In the genomic region with DNA sequence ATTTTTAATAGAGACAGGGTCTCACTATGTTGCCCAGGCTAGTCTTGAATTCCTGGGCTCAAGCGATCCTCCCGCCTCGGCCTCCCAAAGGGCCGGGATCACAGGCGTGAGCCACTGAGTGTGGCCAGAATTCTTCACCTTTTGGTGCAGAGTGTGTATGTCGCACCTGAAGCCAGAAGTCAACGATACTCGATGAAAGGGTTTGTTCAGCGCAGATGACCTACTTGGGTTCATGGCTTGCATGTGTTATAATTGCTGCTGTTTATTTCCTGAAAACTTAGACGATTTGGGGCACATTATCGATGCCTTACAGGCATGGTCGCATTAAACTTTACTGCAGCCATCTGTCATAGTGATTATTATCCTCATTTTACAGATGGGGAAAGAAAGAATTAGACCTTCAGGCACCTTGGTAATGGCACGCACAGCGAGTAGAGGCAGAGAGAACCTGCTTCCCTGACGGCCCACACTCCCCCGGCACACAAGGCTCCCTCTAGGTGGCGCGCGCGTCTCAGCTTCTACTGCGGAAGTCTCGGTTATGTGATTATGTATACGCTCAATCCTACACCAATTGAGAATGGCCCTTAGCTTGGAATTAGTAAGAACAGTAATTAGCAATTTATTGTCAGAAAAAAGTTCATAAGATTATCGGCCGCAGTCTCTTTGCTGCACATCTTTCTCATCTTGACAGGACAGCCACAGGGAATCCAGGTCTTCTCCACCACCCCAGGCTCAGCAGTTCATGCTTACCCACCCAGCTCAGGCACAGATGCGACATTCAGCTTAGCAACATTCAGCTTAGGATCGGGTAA, we compare ENCODE assay signal across 1 cellular context.
TF ChIP-seq lines count a peak whose summit lies in the region.

No MANE protein-coding gene starts in this region.

TF ChIP-seq in HepG2, 621 proteins besides CTCF, POLR2A, EP300 and RAD21 (continued from another document and continues in another):
- TF ChIP-seq, protein P1, sequence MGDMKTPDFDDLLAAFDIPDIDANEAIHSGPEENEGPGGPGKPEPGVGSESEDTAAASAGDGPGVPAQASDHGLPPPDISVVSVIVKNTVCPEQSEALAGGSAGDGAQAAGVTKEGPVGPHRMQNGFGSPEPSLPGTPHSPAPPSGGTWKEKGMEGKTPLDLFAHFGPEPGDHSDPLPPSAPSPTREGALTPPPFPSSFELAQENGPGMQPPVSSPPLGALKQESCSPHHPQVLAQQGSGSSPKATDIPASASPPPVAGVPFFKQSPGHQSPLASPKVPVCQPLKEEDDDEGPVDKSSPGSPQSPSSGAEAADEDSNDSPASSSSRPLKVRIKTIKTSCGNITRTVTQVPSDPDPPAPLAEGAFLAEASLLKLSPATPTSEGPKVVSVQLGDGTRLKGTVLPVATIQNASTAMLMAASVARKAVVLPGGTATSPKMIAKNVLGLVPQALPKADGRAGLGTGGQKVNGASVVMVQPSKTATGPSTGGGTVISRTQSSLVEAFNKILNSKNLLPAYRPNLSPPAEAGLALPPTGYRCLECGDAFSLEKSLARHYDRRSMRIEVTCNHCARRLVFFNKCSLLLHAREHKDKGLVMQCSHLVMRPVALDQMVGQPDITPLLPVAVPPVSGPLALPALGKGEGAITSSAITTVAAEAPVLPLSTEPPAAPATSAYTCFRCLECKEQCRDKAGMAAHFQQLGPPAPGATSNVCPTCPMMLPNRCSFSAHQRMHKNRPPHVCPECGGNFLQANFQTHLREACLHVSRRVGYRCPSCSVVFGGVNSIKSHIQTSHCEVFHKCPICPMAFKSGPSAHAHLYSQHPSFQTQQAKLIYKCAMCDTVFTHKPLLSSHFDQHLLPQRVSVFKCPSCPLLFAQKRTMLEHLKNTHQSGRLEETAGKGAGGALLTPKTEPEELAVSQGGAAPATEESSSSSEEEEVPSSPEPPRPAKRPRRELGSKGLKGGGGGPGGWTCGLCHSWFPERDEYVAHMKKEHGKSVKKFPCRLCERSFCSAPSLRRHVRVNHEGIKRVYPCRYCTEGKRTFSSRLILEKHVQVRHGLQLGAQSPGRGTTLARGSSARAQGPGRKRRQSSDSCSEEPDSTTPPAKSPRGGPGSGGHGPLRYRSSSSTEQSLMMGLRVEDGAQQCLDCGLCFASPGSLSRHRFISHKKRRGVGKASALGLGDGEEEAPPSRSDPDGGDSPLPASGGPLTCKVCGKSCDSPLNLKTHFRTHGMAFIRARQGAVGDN (CRISPR knock-in tag; IDR thresholded peaks at IDR 0.05), result peak; percentile 67
- peak; percentile 65; the same call in 1 of the 2 replicates for TF ChIP-seq ZMYM3 (CRISPR knock-in tag; IDR thresholded peaks at IDR 0.05)
- TF ChIP-seq ZNF343 (CRISPR knock-in tag; IDR thresholded peaks at IDR 0.05), result no peak
- TF ChIP-seq, protein P2, sequence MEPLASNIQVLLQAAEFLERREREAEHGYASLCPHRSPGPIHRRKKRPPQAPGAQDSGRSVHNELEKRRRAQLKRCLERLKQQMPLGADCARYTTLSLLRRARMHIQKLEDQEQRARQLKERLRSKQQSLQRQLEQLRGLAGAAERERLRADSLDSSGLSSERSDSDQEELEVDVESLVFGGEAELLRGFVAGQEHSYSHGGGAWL (CRISPR knock-in tag; IDR thresholded peaks at IDR 0.05), result peak; percentile 17; the same call in 1 of the 2 replicates
- TF ChIP-seq, protein P3, sequence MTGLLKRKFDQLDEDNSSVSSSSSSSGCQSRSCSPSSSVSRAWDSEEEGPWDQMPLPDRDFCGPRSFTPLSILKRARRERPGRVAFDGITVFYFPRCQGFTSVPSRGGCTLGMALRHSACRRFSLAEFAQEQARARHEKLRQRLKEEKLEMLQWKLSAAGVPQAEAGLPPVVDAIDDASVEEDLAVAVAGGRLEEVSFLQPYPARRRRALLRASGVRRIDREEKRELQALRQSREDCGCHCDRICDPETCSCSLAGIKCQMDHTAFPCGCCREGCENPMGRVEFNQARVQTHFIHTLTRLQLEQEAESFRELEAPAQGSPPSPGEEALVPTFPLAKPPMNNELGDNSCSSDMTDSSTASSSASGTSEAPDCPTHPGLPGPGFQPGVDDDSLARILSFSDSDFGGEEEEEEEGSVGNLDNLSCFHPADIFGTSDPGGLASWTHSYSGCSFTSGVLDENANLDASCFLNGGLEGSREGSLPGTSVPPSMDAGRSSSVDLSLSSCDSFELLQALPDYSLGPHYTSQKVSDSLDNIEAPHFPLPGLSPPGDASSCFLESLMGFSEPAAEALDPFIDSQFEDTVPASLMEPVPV (CRISPR knock-in tag; IDR thresholded peaks at IDR 0.05), result peak; percentile 63; the same call in 1 of the 2 replicates
- peak; percentile 59; the same call in 1 of the 2 replicates for TF ChIP-seq KDM5B (CRISPR knock-in tag; IDR thresholded peaks at IDR 0.05; ENCODE audit: borderline replicate concordance)
- TF ChIP-seq HDAC1 (CRISPR knock-in tag; IDR thresholded peaks at IDR 0.05), result 0 out of 2 replicates have a peak, but pooled peaks have one; percentile 34
- TF ChIP-seq, protein P4, sequence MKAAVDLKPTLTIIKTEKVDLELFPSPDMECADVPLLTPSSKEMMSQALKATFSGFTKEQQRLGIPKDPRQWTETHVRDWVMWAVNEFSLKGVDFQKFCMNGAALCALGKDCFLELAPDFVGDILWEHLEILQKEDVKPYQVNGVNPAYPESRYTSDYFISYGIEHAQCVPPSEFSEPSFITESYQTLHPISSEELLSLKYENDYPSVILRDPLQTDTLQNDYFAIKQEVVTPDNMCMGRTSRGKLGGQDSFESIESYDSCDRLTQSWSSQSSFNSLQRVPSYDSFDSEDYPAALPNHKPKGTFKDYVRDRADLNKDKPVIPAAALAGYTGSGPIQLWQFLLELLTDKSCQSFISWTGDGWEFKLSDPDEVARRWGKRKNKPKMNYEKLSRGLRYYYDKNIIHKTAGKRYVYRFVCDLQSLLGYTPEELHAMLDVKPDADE (CRISPR knock-in tag; IDR thresholded peaks at IDR 0.05), result no peak
- peak; percentile 40 for TF ChIP-seq CBX1 (IDR thresholded peaks at IDR 0.05; ENCODE audit: low read depth)
- TF ChIP-seq ZNF501 (CRISPR knock-in tag; IDR thresholded peaks at IDR 0.05), result peak; percentile 69
- TF ChIP-seq, protein P5, sequence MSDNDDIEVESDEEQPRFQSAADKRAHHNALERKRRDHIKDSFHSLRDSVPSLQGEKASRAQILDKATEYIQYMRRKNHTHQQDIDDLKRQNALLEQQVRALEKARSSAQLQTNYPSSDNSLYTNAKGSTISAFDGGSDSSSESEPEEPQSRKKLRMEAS (IDR thresholded peaks at IDR 0.05), result peak; percentile 75; the same call in 1 of the 2 replicates
- peak; percentile 56; the same call in 1 of the 2 replicates for TF ChIP-seq ZNF891 (CRISPR knock-in tag; IDR thresholded peaks at IDR 0.05)
- TF ChIP-seq, protein P6, sequence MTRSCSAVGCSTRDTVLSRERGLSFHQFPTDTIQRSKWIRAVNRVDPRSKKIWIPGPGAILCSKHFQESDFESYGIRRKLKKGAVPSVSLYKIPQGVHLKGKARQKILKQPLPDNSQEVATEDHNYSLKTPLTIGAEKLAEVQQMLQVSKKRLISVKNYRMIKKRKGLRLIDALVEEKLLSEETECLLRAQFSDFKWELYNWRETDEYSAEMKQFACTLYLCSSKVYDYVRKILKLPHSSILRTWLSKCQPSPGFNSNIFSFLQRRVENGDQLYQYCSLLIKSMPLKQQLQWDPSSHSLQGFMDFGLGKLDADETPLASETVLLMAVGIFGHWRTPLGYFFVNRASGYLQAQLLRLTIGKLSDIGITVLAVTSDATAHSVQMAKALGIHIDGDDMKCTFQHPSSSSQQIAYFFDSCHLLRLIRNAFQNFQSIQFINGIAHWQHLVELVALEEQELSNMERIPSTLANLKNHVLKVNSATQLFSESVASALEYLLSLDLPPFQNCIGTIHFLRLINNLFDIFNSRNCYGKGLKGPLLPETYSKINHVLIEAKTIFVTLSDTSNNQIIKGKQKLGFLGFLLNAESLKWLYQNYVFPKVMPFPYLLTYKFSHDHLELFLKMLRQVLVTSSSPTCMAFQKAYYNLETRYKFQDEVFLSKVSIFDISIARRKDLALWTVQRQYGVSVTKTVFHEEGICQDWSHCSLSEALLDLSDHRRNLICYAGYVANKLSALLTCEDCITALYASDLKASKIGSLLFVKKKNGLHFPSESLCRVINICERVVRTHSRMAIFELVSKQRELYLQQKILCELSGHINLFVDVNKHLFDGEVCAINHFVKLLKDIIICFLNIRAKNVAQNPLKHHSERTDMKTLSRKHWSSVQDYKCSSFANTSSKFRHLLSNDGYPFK (CRISPR knock-in tag; IDR thresholded peaks at IDR 0.05; ENCODE audit: borderline replicate concordance), result peak; percentile 70; the same call in 1 of the 2 replicates
- peak; percentile 89 for TF ChIP-seq ZNF121 (CRISPR knock-in tag; IDR thresholded peaks at IDR 0.05)
- TF ChIP-seq, protein P7, sequence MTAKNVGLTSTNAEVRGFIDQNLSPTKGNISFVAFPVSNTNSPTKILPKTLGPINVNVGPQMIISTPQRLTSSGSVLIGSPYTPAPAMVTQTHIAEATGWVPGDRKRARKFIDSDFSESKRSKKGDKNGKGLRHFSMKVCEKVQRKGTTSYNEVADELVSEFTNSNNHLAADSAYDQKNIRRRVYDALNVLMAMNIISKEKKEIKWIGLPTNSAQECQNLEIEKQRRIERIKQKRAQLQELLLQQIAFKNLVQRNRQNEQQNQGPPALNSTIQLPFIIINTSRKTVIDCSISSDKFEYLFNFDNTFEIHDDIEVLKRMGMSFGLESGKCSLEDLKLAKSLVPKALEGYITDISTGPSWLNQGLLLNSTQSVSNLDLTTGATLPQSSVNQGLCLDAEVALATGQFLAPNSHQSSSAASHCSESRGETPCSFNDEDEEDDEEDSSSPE (CRISPR knock-in tag; IDR thresholded peaks at IDR 0.05), result 0 out of 2 replicates have a peak, but pooled peaks have one; percentile 29
- peak; percentile 49; the same call in 1 of the 2 replicates for TF ChIP-seq HDAC2 (CRISPR knock-in tag; IDR thresholded peaks at IDR 0.05)
- TF ChIP-seq, protein P8, sequence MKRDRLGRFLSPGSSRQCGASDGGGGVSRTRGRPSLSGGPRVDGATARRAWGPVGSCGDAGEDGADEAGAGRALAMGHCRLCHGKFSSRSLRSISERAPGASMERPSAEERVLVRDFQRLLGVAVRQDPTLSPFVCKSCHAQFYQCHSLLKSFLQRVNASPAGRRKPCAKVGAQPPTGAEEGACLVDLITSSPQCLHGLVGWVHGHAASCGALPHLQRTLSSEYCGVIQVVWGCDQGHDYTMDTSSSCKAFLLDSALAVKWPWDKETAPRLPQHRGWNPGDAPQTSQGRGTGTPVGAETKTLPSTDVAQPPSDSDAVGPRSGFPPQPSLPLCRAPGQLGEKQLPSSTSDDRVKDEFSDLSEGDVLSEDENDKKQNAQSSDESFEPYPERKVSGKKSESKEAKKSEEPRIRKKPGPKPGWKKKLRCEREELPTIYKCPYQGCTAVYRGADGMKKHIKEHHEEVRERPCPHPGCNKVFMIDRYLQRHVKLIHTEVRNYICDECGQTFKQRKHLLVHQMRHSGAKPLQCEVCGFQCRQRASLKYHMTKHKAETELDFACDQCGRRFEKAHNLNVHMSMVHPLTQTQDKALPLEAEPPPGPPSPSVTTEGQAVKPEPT (CRISPR knock-in tag; IDR thresholded peaks at IDR 0.05; ENCODE audit: low read depth), result 0 out of 2 replicates have a peak, but pooled peaks have one; percentile 48
- TF ChIP-seq SP1 (IDR thresholded peaks at IDR 0.05), result no peak
- peak; percentile 63 for TF ChIP-seq SP1 (CRISPR knock-in tag; IDR thresholded peaks at IDR 0.05)
- TF ChIP-seq ZNF383 (CRISPR knock-in tag; IDR thresholded peaks at IDR 0.05; ENCODE audit: borderline replicate concordance), result no peak
- TF ChIP-seq, protein P9, sequence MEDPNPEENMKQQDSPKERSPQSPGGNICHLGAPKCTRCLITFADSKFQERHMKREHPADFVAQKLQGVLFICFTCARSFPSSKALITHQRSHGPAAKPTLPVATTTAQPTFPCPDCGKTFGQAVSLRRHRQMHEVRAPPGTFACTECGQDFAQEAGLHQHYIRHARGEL (CRISPR knock-in tag; IDR thresholded peaks at IDR 0.05), result 0 out of 2 replicates have a peak, but pooled peaks have one; percentile 55
- TF ChIP-seq KLF6 (CRISPR knock-in tag; IDR thresholded peaks at IDR 0.05), result 0 out of 2 replicates have a peak, but pooled peaks have one; percentile 21
- TF ChIP-seq, protein P10, sequence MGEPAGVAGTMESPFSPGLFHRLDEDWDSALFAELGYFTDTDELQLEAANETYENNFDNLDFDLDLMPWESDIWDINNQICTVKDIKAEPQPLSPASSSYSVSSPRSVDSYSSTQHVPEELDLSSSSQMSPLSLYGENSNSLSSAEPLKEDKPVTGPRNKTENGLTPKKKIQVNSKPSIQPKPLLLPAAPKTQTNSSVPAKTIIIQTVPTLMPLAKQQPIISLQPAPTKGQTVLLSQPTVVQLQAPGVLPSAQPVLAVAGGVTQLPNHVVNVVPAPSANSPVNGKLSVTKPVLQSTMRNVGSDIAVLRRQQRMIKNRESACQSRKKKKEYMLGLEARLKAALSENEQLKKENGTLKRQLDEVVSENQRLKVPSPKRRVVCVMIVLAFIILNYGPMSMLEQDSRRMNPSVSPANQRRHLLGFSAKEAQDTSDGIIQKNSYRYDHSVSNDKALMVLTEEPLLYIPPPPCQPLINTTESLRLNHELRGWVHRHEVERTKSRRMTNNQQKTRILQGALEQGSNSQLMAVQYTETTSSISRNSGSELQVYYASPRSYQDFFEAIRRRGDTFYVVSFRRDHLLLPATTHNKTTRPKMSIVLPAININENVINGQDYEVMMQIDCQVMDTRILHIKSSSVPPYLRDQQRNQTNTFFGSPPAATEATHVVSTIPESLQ (CRISPR knock-in tag; conservative IDR thresholded peaks at IDR 0.05), result no peak
- TF ChIP-seq ZBTB38 (CRISPR knock-in tag; IDR thresholded peaks at IDR 0.05), result peak; percentile 68; the same call in 1 of the 2 replicates
- 0 out of 2 replicates have a peak, but pooled peaks have one; percentile 24 for TF ChIP-seq FOSL2 (CRISPR knock-in tag; IDR thresholded peaks at IDR 0.05)
- peak; percentile 21; the same call in 1 of the 2 replicates for TF ChIP-seq ZNF33B (CRISPR knock-in tag; IDR thresholded peaks at IDR 0.05)
- TF ChIP-seq YEATS4 (CRISPR knock-in tag; IDR thresholded peaks at IDR 0.05; ENCODE audit: borderline replicate concordance), result no peak
- TF ChIP-seq, protein P11, sequence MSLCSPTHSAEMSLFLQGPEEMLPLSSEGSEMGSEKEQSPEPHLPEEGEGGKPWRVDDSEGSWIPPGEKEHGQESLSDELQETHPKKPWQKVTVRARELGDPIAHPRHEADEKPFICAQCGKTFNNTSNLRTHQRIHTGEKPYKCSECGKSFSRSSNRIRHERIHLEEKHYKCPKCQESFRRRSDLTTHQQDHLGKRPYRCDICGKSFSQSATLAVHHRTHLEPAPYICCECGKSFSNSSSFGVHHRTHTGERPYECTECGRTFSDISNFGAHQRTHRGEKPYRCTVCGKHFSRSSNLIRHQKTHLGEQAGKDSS (CRISPR knock-in tag; IDR thresholded peaks at IDR 0.05; ENCODE audit: borderline replicate concordance, low read depth), result peak; percentile 38; the same call in 1 of the 2 replicates
- TF ChIP-seq, protein P12, sequence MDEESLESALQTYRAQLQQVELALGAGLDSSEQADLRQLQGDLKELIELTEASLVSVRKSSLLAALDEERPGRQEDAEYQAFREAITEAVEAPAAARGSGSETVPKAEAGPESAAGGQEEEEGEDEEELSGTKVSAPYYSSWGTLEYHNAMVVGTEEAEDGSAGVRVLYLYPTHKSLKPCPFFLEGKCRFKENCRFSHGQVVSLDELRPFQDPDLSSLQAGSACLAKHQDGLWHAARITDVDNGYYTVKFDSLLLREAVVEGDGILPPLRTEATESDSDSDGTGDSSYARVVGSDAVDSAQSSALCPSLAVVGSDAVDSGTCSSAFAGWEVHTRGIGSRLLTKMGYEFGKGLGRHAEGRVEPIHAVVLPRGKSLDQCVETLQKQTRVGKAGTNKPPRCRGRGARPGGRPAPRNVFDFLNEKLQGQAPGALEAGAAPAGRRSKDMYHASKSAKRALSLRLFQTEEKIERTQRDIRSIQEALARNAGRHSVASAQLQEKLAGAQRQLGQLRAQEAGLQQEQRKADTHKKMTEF (CRISPR knock-in tag; IDR thresholded peaks at IDR 0.05), result peak; percentile 35; the same call in 1 of the 2 replicates
